In the genomic region with DNA sequence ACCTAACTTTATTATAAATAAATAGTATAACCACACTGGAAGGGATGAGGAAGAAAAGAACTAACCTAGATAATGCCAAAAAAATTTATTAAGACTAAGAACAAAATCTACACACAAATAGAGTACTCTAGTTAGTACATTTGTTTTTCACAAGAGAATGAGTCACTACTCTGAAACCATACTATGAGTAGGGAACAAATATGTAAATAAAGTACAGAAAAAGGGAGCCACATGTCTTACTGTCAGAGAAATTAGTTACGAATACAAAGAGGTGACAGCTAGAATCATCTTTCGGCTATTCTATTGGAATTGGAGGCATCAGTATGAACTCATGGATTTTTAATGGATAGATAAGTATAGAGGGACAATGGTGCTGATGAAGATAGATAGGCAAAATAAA, we compare ENCODE assay signal across 24 cellular contexts.
DNase-seq lines count a peak whose midpoint lies in the region; ATAC-seq, FAIRE-seq and TF ChIP-seq lines count a peak whose summit lies in the region.
"Had no signal": no experiment of that assay in that cellular context is flagged by ENCODE, and none has a peak within 500 bp of the region (broad histone marks: within the 10 kb centered on the region; RNA-seq: fewer than 3 reads in every experiment).

No MANE protein-coding gene starts in this region.

- H3K4me3 Mint-ChIP-seq in stimulated activated naive CD8-positive, alpha-beta T cell treated with anti-CD3 and anti-CD28 coated beads, Interleukin-15, amount 100 ng/mL, for 72 hours = no peak overlapping the region
- no peak overlapping the region for H3K4me3 Mint-ChIP-seq in astrocyte (ENCODE audit: unreplicated experiment)
- no peak overlapping the region for H3K4me3 Mint-ChIP-seq in effector memory CD8-positive, alpha-beta T cell
- no peak overlapping the region for H3K4me3 Mint-ChIP-seq in activated naive CD4-positive, alpha-beta T cell treated with anti-CD3 and anti-CD28 coated beads, Interleukin-2, amount 10 ng/mL, durations not matched to agents 7 days and 5 days
- H3K4me3 Mint-ChIP-seq: CD8-positive, alpha-beta T cell; H9; natural killer cell had no signal

- no peaks in the 10 kb centered on the region for H3K9me2 ChIP-seq in hepatocyte (replicated peaks; ENCODE audit: insufficient read depth)

- H3K4me1 ChIP-seq in astrocyte (ENCODE audit: insufficient read depth, low read length) (peaks cover 19% of the 10 kb centered on the region), hepatocyte (ENCODE audit: insufficient read depth) (peaks cover 7% of the 10 kb centered on the region)

- ATAC-seq in stimulated activated naive CD8-positive, alpha-beta T cell treated with anti-CD3 and anti-CD28 coated beads, Interleukin-15, Interleukin-2, amounts not matched to agents 100 U/mL and 50 U/mL, for 24 hours = peak; percentile 53
- no peak for ATAC-seq in stimulated activated naive CD8-positive, alpha-beta T cell treated with anti-CD3 and anti-CD28 coated beads, Interleukin-15, amount 100 ng/mL, for 72 hours
- ATAC-seq in effector memory CD8-positive, alpha-beta T cell (replicated peaks) = no peak
- no peak for ATAC-seq in HG03520 (IDR thresholded peaks at IDR 0.05; ENCODE audit: unreplicated experiment)
- ATAC-seq: CD8-positive, alpha-beta T cell; natural killer cell had no signal

- H3K4me3 ChIP-seq in astrocyte (ENCODE audit: insufficient read depth, low read depth, low read length) (no peak overlapping the region), hepatocyte (no peak overlapping the region), H7 (ENCODE audit: insufficient read depth, low read depth, low read length) (no peak overlapping the region)
- H3K4me3 ChIP-seq: esophagus squamous epithelium, suprapubic skin had no signal

- peak overlapping the region; percentile 19 for H3K9ac ChIP-seq in astrocyte (ENCODE audit: low read length)

- peaks cover 27% of the 10 kb centered on the region for H3K27me3 Mint-ChIP-seq in stimulated activated naive CD8-positive, alpha-beta T cell treated with anti-CD3 and anti-CD28 coated beads, Interleukin-15, amount 100 ng/mL, for 72 hours
- H3K27me3 Mint-ChIP-seq in astrocyte (ENCODE audit: low read depth, unreplicated experiment) = peaks cover 8% of the 10 kb centered on the region
- H3K27me3 Mint-ChIP-seq in effector memory CD8-positive, alpha-beta T cell = peaks cover 30 to 65% of the 10 kb centered on the region in 2 donors
- peaks cover under 1% of the 10 kb centered on the region for H3K27me3 Mint-ChIP-seq in activated naive CD4-positive, alpha-beta T cell treated with anti-CD3 and anti-CD28 coated beads, Interleukin-2, amount 10 ng/mL, durations not matched to agents 7 days and 5 days

- CTCF ChIA-PET in activated naive CD4-positive, alpha-beta T cell treated with anti-CD3 and anti-CD28 coated beads, Interleukin-2, amount 10 ng/mL, durations not matched to agents 7 days and 5 days (lab: Charles Lee) = no interaction called here

- no peaks in the 10 kb centered on the region for H3K36me3 ChIP-seq in astrocyte (ENCODE audit: insufficient read depth, low read length)
- no peaks in the 10 kb centered on the region for H3K36me3 ChIP-seq in hepatocyte (replicated peaks; ENCODE audit: insufficient read depth, low read depth)
- no peaks in the 10 kb centered on the region for H3K36me3 ChIP-seq in H7 (replicated peaks; ENCODE audit: control insufficient read depth, insufficient read depth, low read length)
- H3K36me3 ChIP-seq: esophagus squamous epithelium, suprapubic skin had no signal

- no peaks in the 10 kb centered on the region for H3K4me1 Mint-ChIP-seq in stimulated activated naive CD8-positive, alpha-beta T cell treated with anti-CD3 and anti-CD28 coated beads, Interleukin-15, amount 100 ng/mL, for 72 hours
- H3K4me1 Mint-ChIP-seq in astrocyte (ENCODE audit: low read depth, unreplicated experiment) = peaks cover 20% of the 10 kb centered on the region
- no peaks in the 10 kb centered on the region for H3K4me1 Mint-ChIP-seq in effector memory CD8-positive, alpha-beta T cell (ENCODE audit: low read depth in 2 of 2)
- no peaks in the 10 kb centered on the region for H3K4me1 Mint-ChIP-seq in activated naive CD4-positive, alpha-beta T cell treated with anti-CD3 and anti-CD28 coated beads, Interleukin-2, amount 10 ng/mL, durations not matched to agents 7 days and 5 days
- H3K4me1 Mint-ChIP-seq: H9, natural killer cell had no signal

- H3K27ac Mint-ChIP-seq in stimulated activated naive CD8-positive, alpha-beta T cell treated with anti-CD3 and anti-CD28 coated beads, Interleukin-15, amount 100 ng/mL, for 72 hours = no peak overlapping the region
- no peak overlapping the region for H3K27ac Mint-ChIP-seq in astrocyte (ENCODE audit: unreplicated experiment)
- H3K27ac Mint-ChIP-seq in effector memory CD8-positive, alpha-beta T cell = no peak overlapping the region
- no peak overlapping the region for H3K27ac Mint-ChIP-seq in activated naive CD4-positive, alpha-beta T cell treated with anti-CD3 and anti-CD28 coated beads, Interleukin-2, amount 10 ng/mL, durations not matched to agents 7 days and 5 days
- H3K27ac Mint-ChIP-seq: CD8-positive, alpha-beta T cell; H9; natural killer cell had no signal

- no peaks in the 10 kb centered on the region for H3K27me3 ChIP-seq in astrocyte (ENCODE audit: insufficient read depth, low read length)
- H3K27me3 ChIP-seq in hepatocyte = no peaks in the 10 kb centered on the region
- no peaks in the 10 kb centered on the region for H3K27me3 ChIP-seq in H7 (ENCODE audit: control insufficient read depth, insufficient read depth, low read length)
- H3K27me3 ChIP-seq: esophagus squamous epithelium, suprapubic skin had no signal

- FAIRE-seq in astrocyte (lab: Jason Lieb, UNC) = no peak
- FAIRE-seq: small intestine had no signal

- peaks cover 4% of the 10 kb centered on the region for H3K9me3 ChIP-seq in astrocyte (ENCODE audit: insufficient read depth, low read depth, low read length)
- H3K9me3 ChIP-seq in hepatocyte (ENCODE audit: low read depth) = no peaks in the 10 kb centered on the region

- 74% methylated on average over 2 of the region's 2 CpGs for WGBS in hepatocyte (ENCODE audit: low lambda C conversion rate, missing lambda C conversion rate)

- no peaks in the 10 kb centered on the region for H3K36me3 Mint-ChIP-seq in astrocyte (ENCODE audit: low read depth, unreplicated experiment)
- H3K36me3 Mint-ChIP-seq in effector memory CD8-positive, alpha-beta T cell (ENCODE audit: insufficient read depth) = no peaks in the 10 kb centered on the region
- no peaks in the 10 kb centered on the region for H3K36me3 Mint-ChIP-seq in activated naive CD4-positive, alpha-beta T cell treated with anti-CD3 and anti-CD28 coated beads, Interleukin-2, amount 10 ng/mL, durations not matched to agents 7 days and 5 days
- H3K36me3 Mint-ChIP-seq: CD8-positive, alpha-beta T cell; natural killer cell had no signal

- H3K27ac ChIP-seq in astrocyte (ENCODE audit: low read depth, low read length) (peak overlapping the region; percentile 53), hepatocyte (peak overlapping the region; percentile 78)
- H3K27ac ChIP-seq: RWPE1 had no signal

- H3K79me2 ChIP-seq in astrocyte (ENCODE audit: insufficient read depth, low read length) (no peaks in the 10 kb centered on the region), hepatocyte (no peaks in the 10 kb centered on the region)

- TF ChIP-seq CTCF in astrocyte (IDR thresholded peaks at IDR 0.05; ENCODE audit: insufficient read depth, low read depth, low read length) = no peak
- TF ChIP-seq CTCF in hepatocyte (IDR thresholded peaks at IDR 0.05; ENCODE audit: poor library complexity) = no peak

- no peaks in the 10 kb centered on the region for H4K20me1 ChIP-seq in astrocyte (ENCODE audit: insufficient read depth, low read length)
- H4K20me1 ChIP-seq in hepatocyte (ENCODE audit: insufficient read depth, poor library complexity, severe bottlenecking) = no peaks in the 10 kb centered on the region

- no peak for DNase-seq in stimulated activated naive CD8-positive, alpha-beta T cell treated with anti-CD3 and anti-CD28 coated beads, Interleukin-15, Interleukin-2, amounts not matched to agents 100 U/mL and 50 U/mL, for 24 hours
- no peak for DNase-seq in stimulated activated naive CD8-positive, alpha-beta T cell treated with anti-CD3 and anti-CD28 coated beads, Interleukin-15, amount 100 ng/mL, for 72 hours
- DNase-seq in astrocyte (ENCODE audit: low read depth) (peak; percentile 60), hepatocyte (ENCODE audit: low spot score) (no peak), H7 (no peak)
- no peak for DNase-seq in effector memory CD8-positive, alpha-beta T cell
- no peak for DNase-seq in activated naive CD4-positive, alpha-beta T cell treated with anti-CD3 and anti-CD28 coated beads, Interleukin-2, amount 10 ng/mL, durations not matched to agents 7 days and 5 days
- DNase-seq: activated CD4-positive, alpha-beta T cell treated with anti-CD3 and anti-CD28 coated beads for 48 hours; activated CD8-positive, alpha-beta memory T cell treated with anti-CD3 and anti-CD28 coated beads, Interleukin-2, amount 50 U/mL, for 4 hours; activated gamma-delta T cell; CD8-positive, alpha-beta T cell; central memory CD4-positive, alpha-beta T cell; DMS79; esophagus squamous epithelium; H9; MV-4-11; natural killer cell; NCI-H187; NCI-H345; small intestine; stimulated activated CD4-positive, alpha-beta T cell treated with anti-CD3 and anti-CD28 coated beads, Interleukin-4, amount 100 ng/mL, for 4 hours had no signal

- no peak overlapping the region for H3K4me2 ChIP-seq in astrocyte (ENCODE audit: low read length)
- no peak overlapping the region for H3K4me2 ChIP-seq in hepatocyte

- H2AFZ ChIP-seq in astrocyte (ENCODE audit: low read depth, low read length) (no peak overlapping the region), hepatocyte (no peak overlapping the region)

- peaks cover 0 to 5% of the 10 kb centered on the region in 2 donors for H3K9me3 Mint-ChIP-seq in stimulated activated naive CD8-positive, alpha-beta T cell treated with anti-CD3 and anti-CD28 coated beads, Interleukin-15, amount 100 ng/mL, for 72 hours
- H3K9me3 Mint-ChIP-seq in astrocyte (ENCODE audit: unreplicated experiment) = peaks cover 22% of the 10 kb centered on the region
- no peaks in the 10 kb centered on the region for H3K9me3 Mint-ChIP-seq in effector memory CD8-positive, alpha-beta T cell
- peaks cover 5% of the 10 kb centered on the region for H3K9me3 Mint-ChIP-seq in activated naive CD4-positive, alpha-beta T cell treated with anti-CD3 and anti-CD28 coated beads, Interleukin-2, amount 10 ng/mL, durations not matched to agents 7 days and 5 days
